In the genomic region with DNA sequence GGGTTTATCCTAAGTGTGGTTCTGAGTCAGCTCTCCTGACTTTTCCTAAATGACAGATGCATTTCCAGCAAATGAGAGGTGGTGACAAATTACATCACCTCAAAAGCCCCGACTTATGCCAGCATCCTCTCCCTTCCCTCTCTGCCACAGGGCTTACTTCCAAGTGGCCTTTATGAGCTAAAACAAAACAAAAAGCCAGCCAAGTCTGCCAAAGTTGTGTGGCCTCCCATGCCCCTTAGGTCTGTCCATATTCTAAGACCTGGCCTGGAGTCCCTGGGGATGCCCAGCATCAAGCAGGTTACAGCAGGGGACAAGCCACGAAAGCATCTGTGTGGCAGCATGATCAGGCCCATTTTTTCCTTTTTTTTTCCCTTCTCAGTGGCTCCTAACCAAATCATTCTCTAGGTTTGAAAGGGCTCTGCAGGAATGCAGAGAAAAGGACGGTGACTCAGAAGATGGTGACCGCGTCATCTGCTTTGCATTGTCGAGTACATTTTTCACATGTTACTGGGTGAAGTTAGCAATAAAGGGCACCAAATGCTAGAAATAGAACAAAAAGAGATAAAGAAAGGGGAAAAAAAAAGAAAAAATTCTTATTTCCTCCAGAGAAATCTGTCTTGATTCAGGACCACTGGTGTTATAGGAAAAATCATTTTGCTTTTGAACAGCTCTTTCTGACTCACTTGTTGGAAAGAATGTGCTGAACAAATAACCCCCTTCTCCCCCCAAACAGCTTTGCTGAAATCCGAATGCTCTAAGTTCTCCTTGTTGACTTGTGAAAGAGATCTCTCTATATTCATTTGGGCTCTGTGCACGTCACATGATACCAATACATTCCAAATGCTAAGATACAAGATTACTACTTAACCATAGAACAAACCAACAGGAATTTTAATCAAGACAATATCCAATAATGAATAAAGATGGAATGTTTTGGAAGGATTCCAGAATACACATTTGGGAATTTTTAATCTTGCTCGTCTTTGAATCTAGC, we compare ENCODE assay signal across 12 cellular contexts.
A peak's percentile ranks its signal among the peaks of the same experiment; 100 is the strongest.
DNase-seq lines count a peak whose midpoint lies in the region; ATAC-seq, FAIRE-seq and TF ChIP-seq lines count a peak whose summit lies in the region.
"Had no signal": no experiment of that assay in that cellular context is flagged by ENCODE, and none has a peak within 500 bp of the region (broad histone marks: within the 10 kb centered on the region; RNA-seq: fewer than 3 reads in every experiment).

No MANE protein-coding gene starts in this region.

- no peaks in the 10 kb centered on the region for H3K79me1 ChIP-seq in mesendoderm (ENCODE audit: low read length)

- no peak overlapping the region for H2BK5ac ChIP-seq in mesendoderm (ENCODE audit: low read length)

- no peak overlapping the region for H3K27ac ChIP-seq in mesendoderm (ENCODE audit: low read depth, low read length)
- H3K27ac ChIP-seq: C4-2B had no signal

- H2BK120ac ChIP-seq in mesendoderm (ENCODE audit: low read depth, low read length) = no peak overlapping the region

- H3K4me1 ChIP-seq in mesendoderm (ENCODE audit: control insufficient read depth, low read depth, low read length) = no peaks in the 10 kb centered on the region

- H4K5ac ChIP-seq in mesendoderm (ENCODE audit: low read length) = no peak overlapping the region

- TF ChIP-seq POLR2A in GM12891 (IDR thresholded peaks at IDR 0.05; ENCODE audit: low read depth, low read length) = no peak

- H3K4me3 ChIP-seq in bronchial epithelial cell (ENCODE audit: low read depth, low read length) (no peak overlapping the region), mesendoderm (ENCODE audit: low read length) (no peak overlapping the region)

- FAIRE-seq in bronchial epithelial cell (lab: Jason Lieb, UNC) (no peak), GM12891 (lab: Jason Lieb, UNC) (no peak)

- H3K23ac ChIP-seq in mesendoderm (ENCODE audit: low read length) = no peak overlapping the region

- H3K4ac ChIP-seq in mesendoderm (ENCODE audit: low read depth, low read length) = no peak overlapping the region

- DNase-seq in ACHN (peak; percentile 90), HT1080 (ENCODE audit: low read depth) (peak; percentile 93), bronchial epithelial cell (ENCODE audit: low read depth) (peak; percentile 77), mesendoderm (peak; percentile 70), GM12891 (ENCODE audit: insufficient read length, low spot score) (no peak)
- DNase-seq: activated CD4-positive, CD25-positive, alpha-beta regulatory T cell treated with anti-CD3 and anti-CD28 coated beads, Interleukin-2, amount 50 U/mL, for 72 hours; posterior cingulate gyrus; stimulated activated CD8-positive, alpha-beta memory T cell treated with anti-CD3 and anti-CD28 coated beads, Interleukin-4, amount 100 ng/mL, for 48 hours had no signal

- no peak overlapping the region for H3K56ac ChIP-seq in mesendoderm (ENCODE audit: low read length)

- H3K36me3 ChIP-seq in bronchial epithelial cell (ENCODE audit: control insufficient read depth, insufficient read depth, low read length) (no peaks in the 10 kb centered on the region), mesendoderm (ENCODE audit: control insufficient read depth, insufficient read depth, low read length) (no peaks in the 10 kb centered on the region)

- H3K27me3 ChIP-seq in bronchial epithelial cell (ENCODE audit: control insufficient read depth, insufficient read depth, low read length) (no peaks in the 10 kb centered on the region), mesendoderm (ENCODE audit: insufficient read depth, low read length, poor library complexity) (no peaks in the 10 kb centered on the region)

- H3K4me2 ChIP-seq in mesendoderm (ENCODE audit: low read length) = no peak overlapping the region

- H3K79me2 ChIP-seq in mesendoderm (ENCODE audit: control insufficient read depth, insufficient read depth, low read length) = no peaks in the 10 kb centered on the region

- no peak overlapping the region for H2BK15ac ChIP-seq in mesendoderm (replicated peaks; ENCODE audit: low read depth)

- H2AK5ac ChIP-seq in mesendoderm (ENCODE audit: low read length) = no peak overlapping the region

- in situ Hi-C loops in ACHN (cut with HindIII; ENCODE audit: low pct_ligation_motif_present, low pct_unique_long_range_greater_than_20kb, low sequenced_read_pairs) = no loop called here

- TF ChIP-seq CTCF in bronchial epithelial cell (IDR thresholded peaks at IDR 0.05; ENCODE audit: insufficient read depth, low read length, severe bottlenecking) = no peak

- no peak overlapping the region for H3K9ac ChIP-seq in mesendoderm (ENCODE audit: low read length)

- no CpG with 5 or more reads among the region's 9 CpGs for WGBS in mesendoderm (ENCODE audit: extremely low coverage, insufficient coverage, low lambda C conversion rate)

- H3K18ac ChIP-seq in mesendoderm (ENCODE audit: low read length) = no peak overlapping the region

- no peak overlapping the region for H4K8ac ChIP-seq in mesendoderm (ENCODE audit: low read depth, low read length)

- ATAC-seq in HG03457 (IDR thresholded peaks at IDR 0.05; ENCODE audit: unreplicated experiment) (no peak), GM21423 (IDR thresholded peaks at IDR 0.05; ENCODE audit: unreplicated experiment) (no peak), HG02642 (IDR thresholded peaks at IDR 0.05; ENCODE audit: poor library complexity, unreplicated experiment) (no peak)

TF ChIP-seq in GM12891, 5 proteins besides CTCF, POLR2A, EP300 and RAD21:
- TF ChIP-seq TAF1 (IDR thresholded peaks at IDR 0.05; ENCODE audit: low read depth, low read length) (no peak), POLR2AphosphoS5 (IDR thresholded peaks at IDR 0.05; ENCODE audit: low read depth, low read length) (no peak), PAX5 (IDR thresholded peaks at IDR 0.05; ENCODE audit: insufficient read depth, low read length, severe bottlenecking) (no peak), SPI1 (IDR thresholded peaks at IDR 0.05; ENCODE audit: low read depth, low read length) (no peak), POU2F2 (IDR thresholded peaks at IDR 0.05; ENCODE audit: low read depth, low read length) (no peak)
